In the genomic region with DNA sequence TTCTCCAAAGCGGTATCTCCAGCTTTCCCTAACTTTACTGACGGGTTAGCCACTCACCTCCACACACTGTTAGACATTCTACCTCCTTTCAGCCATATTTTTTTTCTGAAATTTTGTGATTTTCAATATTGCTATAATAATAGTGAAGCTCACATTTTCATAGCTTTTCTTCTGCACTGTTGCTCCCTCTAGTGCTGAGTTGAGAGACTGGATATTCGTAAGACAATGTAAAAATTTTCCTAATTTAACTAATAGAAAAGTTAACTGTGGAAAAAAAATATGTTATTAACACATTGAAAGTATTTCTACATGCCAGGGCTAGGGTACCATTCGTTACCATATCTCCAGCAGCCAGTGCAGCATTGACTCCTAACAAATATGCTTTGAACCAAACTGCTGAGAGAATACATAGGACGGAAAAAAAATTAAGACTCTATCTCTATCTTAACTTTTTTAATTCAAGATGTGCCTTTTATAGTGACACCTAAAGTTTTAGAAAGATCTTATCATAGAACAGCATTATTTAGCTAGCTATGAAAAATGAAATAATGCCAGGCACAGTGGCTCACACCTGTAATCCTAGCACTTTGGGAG, we compare ENCODE assay signal across 9 cellular contexts. TPM values are rescaled to one million over a fixed set of nuclear protein-coding genes. Genes with fewer than 3 reads are reported as not detected.
DNase-seq lines count a peak whose midpoint lies in the region; ATAC-seq, FAIRE-seq and TF ChIP-seq lines count a peak whose summit lies in the region.
"Had no signal": no experiment of that assay in that cellular context is flagged by ENCODE, and none has a peak within 500 bp of the region (broad histone marks: within the 10 kb centered on the region; RNA-seq: fewer than 3 reads in every experiment).

No MANE protein-coding gene starts in this region.

- no peak overlapping the region for H3K27ac Mint-ChIP-seq in astrocyte (ENCODE audit: unreplicated experiment)
- no peak overlapping the region for H3K27ac Mint-ChIP-seq in stimulated activated effector memory CD8-positive, alpha-beta T cell treated with anti-CD3 and anti-CD28 coated beads, Interleukin-12 subunit alpha, Interleukin-12 subunit beta, amount 100 ng/mL, for 72 hours
- H3K27ac Mint-ChIP-seq: naive thymus-derived CD8-positive, alpha-beta T cell had no signal

- H2AFZ ChIP-seq in astrocyte (ENCODE audit: low read depth, low read length) (no peak overlapping the region), HepG2 (ENCODE audit: low read length) (no peak overlapping the region)

- CTCF ChIA-PET in HepG2 (lab: Yijun Ruan, JAX; ENCODE audit: low intra/inter-chr PET ratio, low total read pairs) = interaction anchor here (1.1 to 1.5 kb wide), 2 partner anchors 291 to 293 kb away, joined by 4 to 5 read pairs; no protein-coding TSS in a partner anchor

- H3K4me1 Mint-ChIP-seq in astrocyte (ENCODE audit: low read depth, unreplicated experiment) = no peaks in the 10 kb centered on the region
- H3K4me1 Mint-ChIP-seq in stimulated activated effector memory CD8-positive, alpha-beta T cell treated with anti-CD3 and anti-CD28 coated beads, Interleukin-12 subunit alpha, Interleukin-12 subunit beta, amount 100 ng/mL, for 72 hours = no peaks in the 10 kb centered on the region

- TF ChIP-seq CTCF in astrocyte (IDR thresholded peaks at IDR 0.05; ENCODE audit: insufficient read depth, low read depth, low read length) (peak; percentile 58), HepG2 (CRISPR knock-in tag; IDR thresholded peaks at IDR 0.05) (no peak; the same call in 1 of the 2 replicates)

- H3K27me3 Mint-ChIP-seq in astrocyte (ENCODE audit: low read depth, unreplicated experiment) = peaks cover 2% of the 10 kb centered on the region

- in situ Hi-C loops in HepG2 (cut with HindIII; ENCODE audit: extremely low pct_ligation_motif_present, low pct_unique_long_range_greater_than_20kb) = loop anchor here (5.0 kb wide), 1 partner anchor 293 kb away; no protein-coding TSS in a partner anchor

- 0 out of 3 replicates have a peak, but pooled peaks have one; percentile 31 for ATAC-seq in HepG2
- ATAC-seq in GM18861 (IDR thresholded peaks at IDR 0.05; ENCODE audit: unreplicated experiment) = no peak
- no peak for ATAC-seq in stimulated activated effector memory CD8-positive, alpha-beta T cell treated with anti-CD3 and anti-CD28 coated beads, Interleukin-12 subunit alpha, Interleukin-12 subunit beta, amount 100 ng/mL, for 72 hours
- ATAC-seq: naive thymus-derived CD8-positive, alpha-beta T cell had no signal

- H3K4me3 ChIP-seq in astrocyte (ENCODE audit: insufficient read depth, low read depth, low read length) (no peak overlapping the region), HepG2 (replicated peaks in 1 of 3; ENCODE audit: insufficient read depth in 1 of 3, low read depth in 2 of 3, low read length in 3 of 3) (no peak overlapping the region)

- FAIRE-seq in astrocyte (lab: Jason Lieb, UNC) (no peak), HepG2 (lab: Jason Lieb, UNC) (no peak)

- H3K36me3 ChIP-seq in astrocyte (ENCODE audit: insufficient read depth, low read length) (no peaks in the 10 kb centered on the region), HepG2 (replicated peaks in 1 of 2; ENCODE audit: control insufficient read depth in 1 of 2, insufficient read depth in 2 of 2, low read length in 2 of 2) (no peaks in the 10 kb centered on the region)

- no TSS peak for BruUV-seq in HepG2 (replicated peaks; lab: Mats Ljungman, UMichigan)

- H3K4me1 ChIP-seq in astrocyte (ENCODE audit: insufficient read depth, low read length) (no peaks in the 10 kb centered on the region), HepG2 (ENCODE audit: insufficient read depth, low read length) (no peaks in the 10 kb centered on the region)

- H3K36me3 Mint-ChIP-seq in astrocyte (ENCODE audit: low read depth, unreplicated experiment) = no peaks in the 10 kb centered on the region
- H3K36me3 Mint-ChIP-seq in stimulated activated effector memory CD8-positive, alpha-beta T cell treated with anti-CD3 and anti-CD28 coated beads, Interleukin-12 subunit alpha, Interleukin-12 subunit beta, amount 100 ng/mL, for 72 hours = no peaks in the 10 kb centered on the region
- H3K36me3 Mint-ChIP-seq: naive thymus-derived CD8-positive, alpha-beta T cell had no signal

- POLR2A ChIA-PET in HepG2 (lab: Yijun Ruan, JAX) = no interaction called here

- H3K27ac ChIP-seq in astrocyte (ENCODE audit: low read depth, low read length) = no peak overlapping the region
- H3K27ac ChIP-seq in HepG2 (ENCODE audit: extremely low read length, insufficient read depth, low read length) = no peak overlapping the region

- H3K27me3 ChIP-seq in astrocyte (ENCODE audit: insufficient read depth, low read length) (no peaks in the 10 kb centered on the region), HepG2 (ENCODE audit: control insufficient read depth in 1 of 2, insufficient read depth in 2 of 2, low read length in 2 of 2) (no peaks in the 10 kb centered on the region; a peak in 1 of 5 replicates)

- H3K4me3 Mint-ChIP-seq in astrocyte (ENCODE audit: unreplicated experiment) = no peak overlapping the region
- H3K4me3 Mint-ChIP-seq in stimulated activated effector memory CD8-positive, alpha-beta T cell treated with anti-CD3 and anti-CD28 coated beads, Interleukin-12 subunit alpha, Interleukin-12 subunit beta, amount 100 ng/mL, for 72 hours = no peak overlapping the region
- H3K4me3 Mint-ChIP-seq: naive thymus-derived CD8-positive, alpha-beta T cell had no signal

- intact Hi-C loops in HepG2 (cut with micrococcal nuclease; ENCODE audit: unreplicated experiment) = loop anchor here (1.0 kb wide), 1 partner anchor 292 kb away; no protein-coding TSS in a partner anchor

- H3K4me2 ChIP-seq in astrocyte (ENCODE audit: low read length) = no peak overlapping the region
- H3K4me2 ChIP-seq in HepG2 (ENCODE audit: low read depth, low read length) = no peak overlapping the region

- DNase-seq in AG08395 (ENCODE audit: low spot score) (peak; percentile 4), HCEC 1CT (peak; percentile 53), astrocyte (ENCODE audit: low read depth) (peak; percentile 8), HepG2 (ENCODE audit: low spot score) (peak; percentile 1)
- no peak for DNase-seq in activated naive CD4-positive, alpha-beta T cell treated with anti-CD3 and anti-CD28 coated beads, Interleukin-2, amount 50 U/mL, for 16 hours
- DNase-seq in stimulated activated effector memory CD8-positive, alpha-beta T cell treated with anti-CD3 and anti-CD28 coated beads, Interleukin-12 subunit alpha, Interleukin-12 subunit beta, amount 100 ng/mL, for 72 hours (ENCODE audit: low spot score in 2 of 2) = no peak
- DNase-seq in activated CD4-positive, alpha-beta T cell treated with anti-CD3 and anti-CD28 coated beads for 1 hour = no peak

- H3K79me2 ChIP-seq in astrocyte (ENCODE audit: insufficient read depth, low read length) = no peaks in the 10 kb centered on the region
- H3K79me2 ChIP-seq in HepG2 (ENCODE audit: insufficient read depth, low read length) = no peaks in the 10 kb centered on the region

- no peaks in the 10 kb centered on the region for H3K9me3 Mint-ChIP-seq in astrocyte (ENCODE audit: unreplicated experiment)
- no peaks in the 10 kb centered on the region for H3K9me3 Mint-ChIP-seq in stimulated activated effector memory CD8-positive, alpha-beta T cell treated with anti-CD3 and anti-CD28 coated beads, Interleukin-12 subunit alpha, Interleukin-12 subunit beta, amount 100 ng/mL, for 72 hours
- H3K9me3 Mint-ChIP-seq: naive thymus-derived CD8-positive, alpha-beta T cell had no signal

- H4K20me1 ChIP-seq in astrocyte (ENCODE audit: insufficient read depth, low read length) = no peaks in the 10 kb centered on the region
- H4K20me1 ChIP-seq in HepG2 (ENCODE audit: insufficient read depth, low read length) = no peaks in the 10 kb centered on the region

- 21% methylated on average over 5 of the region's 5 CpGs for WGBS in HepG2 (ENCODE audit: low lambda C conversion rate)

- TF ChIP-seq EP300 in HepG2 (IDR thresholded peaks at IDR 0.05; ENCODE audit: low read depth in 2 of 2, low read length in 2 of 2) (no peak), HepG2 (CRISPR knock-in tag; IDR thresholded peaks at IDR 0.05; ENCODE audit: borderline replicate concordance) (no peak)

- no peaks in the 10 kb centered on the region for H3K9me3 ChIP-seq in astrocyte (ENCODE audit: insufficient read depth, low read depth, low read length)
- H3K9me3 ChIP-seq in HepG2 (ENCODE audit: low read length) = no peaks in the 10 kb centered on the region

- TF ChIP-seq POLR2A in HepG2 (IDR thresholded peaks at IDR 0.05; ENCODE audit: insufficient read depth in 1 of 2, low read depth in 2 of 2, low read length in 2 of 2) = no peak

- H3K9ac ChIP-seq in astrocyte (ENCODE audit: low read length) (no peak overlapping the region), HepG2 (ENCODE audit: insufficient read depth, low read depth, low read length) (no peak overlapping the region)

- no peak for TF ChIP-seq RAD21 in HepG2 (CRISPR knock-in tag; IDR thresholded peaks at IDR 0.05)

RNA-seq across cellular contexts. Expression of a gene that starts 48.7 kb away (rescaled TPM):
- total RNA-seq in astrocyte (0.36 and 0.41 TPM in 2 replicates), HepG2 (2016; rRNA removed; fragmentation: Illumina TruSeq; extraction: Trizol) (not detected in 2 replicates)
- total RNA-seq in HepG2 (2016; cell fraction: cytosol; rRNA removed; fragmentation: Illumina TruSeq; extraction: Trizol; ENCODE audit: low read depth) = not detected in 2 replicates
- not detected in 2 replicates for total RNA-seq in HepG2 (2016; cell fraction: insoluble cytoplasmic fraction; rRNA removed; fragmentation: Illumina TruSeq; extraction: Trizol)
- total RNA-seq in HepG2 (2016; cell fraction: membrane; rRNA removed; fragmentation: Illumina TruSeq; extraction: Trizol) = not detected in 2 replicates
- total RNA-seq in HepG2 (2016; cell fraction: nucleus; rRNA removed; fragmentation: Illumina TruSeq; extraction: Trizol) = not detected in 2 replicates
- polyA plus RNA-seq in HepG2 (2011; rRNA removed) = not detected in 2 replicates
- not detected in 2 replicates for polyA plus RNA-seq in HepG2 (2011; cell fraction: cytosol; rRNA removed)
- 0.02 TPM in 1 of 2 replicates, not detected in the other for polyA plus RNA-seq in HepG2 (2011; cell fraction: nucleus; rRNA removed)
- not detected in 2 replicates for polyA plus RNA-seq in HepG2 (2012)
- polyA plus RNA-seq in HepG2 (2016; cell fraction: cytosol; fragmentation: Illumina TruSeq; extraction: Trizol; ENCODE audit: low read depth) = not detected in 2 replicates
- polyA plus RNA-seq in HepG2 (2016; cell fraction: insoluble cytoplasmic fraction; fragmentation: Illumina TruSeq; extraction: Trizol; ENCODE audit: low read depth) = not detected in 2 replicates
- not detected in 2 replicates for polyA plus RNA-seq in HepG2 (2016; cell fraction: membrane; fragmentation: Illumina TruSeq; extraction: Trizol; ENCODE audit: low read depth)
- not detected in 2 replicates for polyA plus RNA-seq in HepG2 (2016; cell fraction: nucleus; fragmentation: Illumina TruSeq; extraction: Trizol; ENCODE audit: insufficient read depth, low read depth)
- polyA minus RNA-seq in HepG2 (2011; rRNA and poly(A)+ RNA removed; ENCODE audit: low replicate concordance) = 0.04 and 0.07 TPM in 2 replicates
- not detected in 2 replicates for polyA minus RNA-seq in HepG2 (2011; cell fraction: cytosol; rRNA and poly(A)+ RNA removed)
- 0.12 and 0.26 TPM in 2 replicates for polyA minus RNA-seq in HepG2 (2011; cell fraction: nucleus; rRNA and poly(A)+ RNA removed)
- total RNA-seq: naive thymus-derived CD8-positive, alpha-beta T cell had no signal
- polyA plus RNA-seq: naive thymus-derived CD8-positive, alpha-beta T cell had no signal

RNA-seq across cellular contexts. Expression of a gene that starts 56.1 kb away (rescaled TPM):
- total RNA-seq in astrocyte (36.7 and 37.9 TPM in 2 replicates), HepG2 (2016; rRNA removed; fragmentation: Illumina TruSeq; extraction: Trizol) (21.3 and 36.9 TPM in 2 replicates)
- total RNA-seq in HepG2 (2016; cell fraction: cytosol; rRNA removed; fragmentation: Illumina TruSeq; extraction: Trizol; ENCODE audit: low read depth) = 4.4 and 5.2 TPM in 2 replicates
- 23.1 and 33.9 TPM in 2 replicates for total RNA-seq in HepG2 (2016; cell fraction: insoluble cytoplasmic fraction; rRNA removed; fragmentation: Illumina TruSeq; extraction: Trizol)
- 14.8 and 16.3 TPM in 2 replicates for total RNA-seq in HepG2 (2016; cell fraction: membrane; rRNA removed; fragmentation: Illumina TruSeq; extraction: Trizol)
- total RNA-seq in HepG2 (2016; cell fraction: nucleus; rRNA removed; fragmentation: Illumina TruSeq; extraction: Trizol) = 14.6 and 15.2 TPM in 2 replicates
- polyA plus RNA-seq in HepG2 (2011; rRNA removed) = 10.2 and 14.0 TPM in 2 replicates
- polyA plus RNA-seq in HepG2 (2011; cell fraction: cytosol; rRNA removed) = 5.4 and 7.3 TPM in 2 replicates
- polyA plus RNA-seq in HepG2 (2011; cell fraction: nucleus; rRNA removed) = 3.2 and 3.8 TPM in 2 replicates
- 21.3 and 28.2 TPM in 2 replicates for polyA plus RNA-seq in HepG2 (2012)
- 6.6 and 9.0 TPM in 2 replicates for polyA plus RNA-seq in HepG2 (2016; cell fraction: cytosol; fragmentation: Illumina TruSeq; extraction: Trizol; ENCODE audit: low read depth)
- 48.7 and 54.8 TPM in 2 replicates for polyA plus RNA-seq in HepG2 (2016; cell fraction: insoluble cytoplasmic fraction; fragmentation: Illumina TruSeq; extraction: Trizol; ENCODE audit: low read depth)
- polyA plus RNA-seq in HepG2 (2016; cell fraction: membrane; fragmentation: Illumina TruSeq; extraction: Trizol; ENCODE audit: low read depth) = 16.4 and 17.9 TPM in 2 replicates
- polyA plus RNA-seq in HepG2 (2016; cell fraction: nucleus; fragmentation: Illumina TruSeq; extraction: Trizol; ENCODE audit: insufficient read depth, low read depth) = 29.4 and 31.0 TPM in 2 replicates
- polyA minus RNA-seq in HepG2 (2011; rRNA and poly(A)+ RNA removed; ENCODE audit: low replicate concordance) = 1.9 and 2.7 TPM in 2 replicates
- 6.2 and 6.4 TPM in 2 replicates for polyA minus RNA-seq in HepG2 (2011; cell fraction: cytosol; rRNA and poly(A)+ RNA removed)
- 6.8 and 7.2 TPM in 2 replicates for polyA minus RNA-seq in HepG2 (2011; cell fraction: nucleus; rRNA and poly(A)+ RNA removed)

Comparison
In these comparisons a context has a peak if more than half of its experiments do, and no peak if none do; other contexts are left out.
1. DNase-seq: peak in AG08395 (single experiment), HCEC 1CT (single experiment), astrocyte (single experiment) and HepG2 (single experiment); none in activated naive CD4-positive, alpha-beta T cell treated with anti-CD3 and anti-CD28 coated beads, Interleukin-2, amount 50 U/mL, for 16 hours (single experiment), stimulated activated effector memory CD8-positive, alpha-beta T cell treated with anti-CD3 and anti-CD28 coated beads, Interleukin-12 subunit alpha, Interleukin-12 subunit beta, amount 100 ng/mL, for 72 hours (0 of 2) and activated CD4-positive, alpha-beta T cell treated with anti-CD3 and anti-CD28 coated beads for 1 hour (single experiment).